18 cellular contexts compared by ENCODE assay signal in the genomic region with DNA sequence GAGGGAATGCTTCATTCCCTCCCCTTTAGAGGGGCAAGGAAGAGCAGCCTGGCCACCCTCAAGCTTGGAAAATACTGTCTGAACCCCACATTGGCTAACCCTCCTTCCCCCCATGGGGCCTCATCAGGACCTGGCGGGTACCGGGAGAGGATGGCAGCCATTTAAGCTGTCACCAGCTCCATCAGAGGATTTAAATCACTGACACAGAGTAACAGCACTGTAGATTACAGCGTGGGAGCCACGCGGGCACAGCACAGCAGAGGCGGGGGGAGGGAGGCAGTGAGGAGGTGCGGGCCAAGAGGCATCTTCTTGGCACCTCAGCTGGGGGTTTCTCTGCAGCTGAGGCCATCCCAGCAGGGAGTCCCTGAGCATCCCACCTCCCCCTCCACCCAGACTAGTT. TPM values are rescaled to one million over a fixed set of nuclear protein-coding genes. Genes with fewer than 3 reads are reported as not detected.
DNase-seq lines count a peak whose midpoint lies in the region; ATAC-seq and TF ChIP-seq lines count a peak whose summit lies in the region.
"Had no signal": no experiment of that assay in that cellular context is flagged by ENCODE, and none has a peak within 500 bp of the region (broad histone marks: within the 10 kb centered on the region; RNA-seq: fewer than 3 reads in every experiment).

No MANE protein-coding gene starts in this region.

- CTCF ChIA-PET in SK-N-SH (lab: Yijun Ruan, JAX): interaction anchor here (1.0 to 8.8 kb wide), 4 partner anchors 10 to 89 kb away, joined by 3 to 114 read pairs (median 4); no protein-coding TSS in a partner anchor
- CTCF ChIA-PET in Caco-2 (lab: Charles Lee): no interaction called here

- no peak overlapping the region for H3K56ac ChIP-seq in mesendoderm (ENCODE audit: low read length)

- H3K9ac ChIP-seq in SK-N-SH (no peak overlapping the region), mesendoderm (ENCODE audit: low read length) (no peak overlapping the region)
- H3K9ac ChIP-seq: BLaER1 treated with 17β-estradiol and CSF1 and Interleukin-3, amounts not matched to agents 10 nM and 100 nM had no signal

- H3K9me3 Mint-ChIP-seq in brain (peaks cover 0 to 9% (median 0%) of the 10 kb centered on the region in 5 experiments), Caco-2 (ENCODE audit: unreplicated experiment) (no peaks in the 10 kb centered on the region)
- H3K9me3 Mint-ChIP-seq: CD4-positive, alpha-beta T cell; T-cell had no signal

- TF ChIP-seq RAD21 in SK-N-SH (IDR thresholded peaks at IDR 0.05; ENCODE audit: low read length): no peak

- H3K4me1 ChIP-seq in SK-N-SH (ENCODE audit: control insufficient read depth in 1 of 2, insufficient read depth in 2 of 2, low read depth in 1 of 2, low read length in 1 of 2): peaks cover 0 to 28% of the 10 kb centered on the region in 2 experiments; a peak in 1 of 4 replicates
- H3K4me1 ChIP-seq in mesendoderm (ENCODE audit: control insufficient read depth, low read depth, low read length): peaks cover 11% of the 10 kb centered on the region
- H3K4me1 ChIP-seq in Caco-2: peaks cover 4% of the 10 kb centered on the region; the same call in 1 of the 2 replicates
- no peaks in the 10 kb centered on the region; the same call in 1 of the 2 replicates for H3K4me1 ChIP-seq in SJCRH30

- no peak overlapping the region for H4K5ac ChIP-seq in mesendoderm (ENCODE audit: low read length)

- H3K4me2 ChIP-seq in SK-N-SH (no peak overlapping the region), mesendoderm (ENCODE audit: low read length) (no peak overlapping the region)

- H3K4me3 ChIP-seq in SK-N-SH (ENCODE audit: low read depth in 2 of 2, low read length in 1 of 2) (no peak overlapping the region), mesendoderm (ENCODE audit: low read length) (no peak overlapping the region), Caco-2 (ENCODE audit: low read depth, low read length) (no peak overlapping the region), SJCRH30 (no peak overlapping the region)
- H3K4me3 ChIP-seq: BLaER1 treated with 17β-estradiol and CSF1 and Interleukin-3, amounts not matched to agents 10 nM and 100 nM; GM12878 had no signal

- H3K27ac ChIP-seq in SK-N-SH (ENCODE audit: low read depth in 2 of 2, low read length in 1 of 2) (no peak overlapping the region; a peak in 1 of 4 replicates), mesendoderm (ENCODE audit: low read depth, low read length) (no peak overlapping the region), SJCRH30 (no peak overlapping the region)
- H3K27ac ChIP-seq: BLaER1 treated with 17β-estradiol and CSF1 and Interleukin-3, amounts not matched to agents 10 nM and 100 nM had no signal

- H3K4me1 Mint-ChIP-seq in brain (peaks cover 77% of the 10 kb centered on the region), Caco-2 (ENCODE audit: low read depth, unreplicated experiment) (no peaks in the 10 kb centered on the region)
- H3K4me1 Mint-ChIP-seq: T-cell had no signal

- TF ChIP-seq CTCF in SK-N-SH (IDR thresholded peaks at IDR 0.05): no peak
- no peak for TF ChIP-seq CTCF in brain (conservative IDR thresholded peaks at IDR 0.05)
- TF ChIP-seq CTCF in Caco-2 (IDR thresholded peaks at IDR 0.05; ENCODE audit: insufficient read depth in 1 of 2, low read depth in 1 of 2, low read length in 1 of 2, severe bottlenecking in 1 of 2, unreplicated experiment in 1 of 2): no peak

- H3F3A ChIP-seq in SK-N-SH (replicated peaks; ENCODE audit: insufficient read depth): no peaks in the 10 kb centered on the region

- H3K27me3 ChIP-seq in SK-N-SH (ENCODE audit: insufficient read depth) (peaks cover 27% of the 10 kb centered on the region), mesendoderm (ENCODE audit: insufficient read depth, low read length, poor library complexity) (no peaks in the 10 kb centered on the region), Caco-2 (replicated peaks; ENCODE audit: control insufficient read depth, insufficient read depth, low read length) (no peaks in the 10 kb centered on the region; the same call in 1 of the 2 replicates), SJCRH30 (peaks cover 7% of the 10 kb centered on the region)

- intact Hi-C loops in Caco-2 (cut with micrococcal nuclease; ENCODE audit: unreplicated experiment): no loop called here

- H4K8ac ChIP-seq in mesendoderm (ENCODE audit: low read depth, low read length): no peak overlapping the region

- H3K4me3 Mint-ChIP-seq in brain (peak overlapping the region in 1 of 5 experiments; percentile 18), Caco-2 (ENCODE audit: unreplicated experiment) (no peak overlapping the region)
- H3K4me3 Mint-ChIP-seq: CD4-positive, alpha-beta T cell; T-cell had no signal

- H3K4ac ChIP-seq in mesendoderm (ENCODE audit: low read depth, low read length): no peak overlapping the region

- no peak overlapping the region for H2BK15ac ChIP-seq in mesendoderm (replicated peaks; ENCODE audit: low read depth)

- no peaks in the 10 kb centered on the region for H3K9me3 ChIP-seq in SK-N-SH
- H3K9me3 ChIP-seq in Caco-2: no peaks in the 10 kb centered on the region
- no peaks in the 10 kb centered on the region for H3K9me3 ChIP-seq in SJCRH30 (replicated peaks)
- H3K9me3 ChIP-seq: BLaER1 treated with 17β-estradiol and CSF1 and Interleukin-3, amounts not matched to agents 10 nM and 100 nM had no signal

- no peak overlapping the region for H2AK5ac ChIP-seq in mesendoderm (ENCODE audit: low read length)

- H3K27ac Mint-ChIP-seq in brain (peak overlapping the region in 3 of 5 experiments; percentile 75 to 95 (median 79)), Caco-2 (ENCODE audit: unreplicated experiment) (no peak overlapping the region)
- H3K27ac Mint-ChIP-seq: CD4-positive, alpha-beta T cell; T-cell had no signal

- no peaks in the 10 kb centered on the region for H3K36me3 ChIP-seq in SK-N-SH (replicated peaks in 1 of 2; ENCODE audit: control insufficient read depth in 1 of 2, insufficient read depth in 2 of 2, low read length in 1 of 2)
- no peaks in the 10 kb centered on the region for H3K36me3 ChIP-seq in mesendoderm (ENCODE audit: control insufficient read depth, insufficient read depth, low read length)
- no peaks in the 10 kb centered on the region for H3K36me3 ChIP-seq in Caco-2 (ENCODE audit: control insufficient read depth, insufficient read depth, low read length)
- no peaks in the 10 kb centered on the region for H3K36me3 ChIP-seq in SJCRH30
- H3K36me3 ChIP-seq: BLaER1 treated with 17β-estradiol and CSF1 and Interleukin-3, amounts not matched to agents 10 nM and 100 nM had no signal

- BruUV-seq in Caco-2 (replicated peaks; lab: Mats Ljungman, UMichigan): no TSS peak

- H2BK120ac ChIP-seq in mesendoderm (ENCODE audit: low read depth, low read length): no peak overlapping the region

- no peaks in the 10 kb centered on the region for H3K79me2 ChIP-seq in SK-N-SH (ENCODE audit: insufficient read depth)
- H3K79me2 ChIP-seq in mesendoderm (ENCODE audit: control insufficient read depth, insufficient read depth, low read length): no peaks in the 10 kb centered on the region

- no peaks in the 10 kb centered on the region for H3K79me1 ChIP-seq in mesendoderm (ENCODE audit: low read length)

- H2AFZ ChIP-seq in SK-N-SH (ENCODE audit: low read depth): no peak overlapping the region

- no peak for TF ChIP-seq EP300 in SK-N-SH (IDR thresholded peaks at IDR 0.05; ENCODE audit: borderline replicate concordance in 1 of 2, low read depth in 1 of 2, low read length in 1 of 2)

- DNase-seq in SK-N-SH (peak; percentile 60), mesendoderm (no peak), GDM1 (lab: John Stamatoyannopoulos, UW) (no peak), Caco-2 (no peak), SJCRH30 (no peak)
- DNase-seq: CD4-positive, alpha-beta T cell; GOT3; HCEC 1CT; NCI-H1092; NCI-H1417 treated with DMSO at 0.1 percent for 48 hours; NCI-H1694 treated with DMSO at 0.1 percent for 48 hours; NCI-H446 treated with DMSO at 0.1 percent for 48 hours; NCI-H526; T-cell had no signal

- H3K18ac ChIP-seq in mesendoderm (ENCODE audit: low read length): no peak overlapping the region

- H2BK5ac ChIP-seq in mesendoderm (ENCODE audit: low read length): no peak overlapping the region

- 67% methylated on average over 6 of the region's 7 CpGs for WGBS in SK-N-SH (ENCODE audit: low lambda C conversion rate)
- WGBS in mesendoderm (ENCODE audit: extremely low coverage, insufficient coverage, low lambda C conversion rate): no CpG with 5 or more reads among the region's 7 CpGs

- H3K27me3 Mint-ChIP-seq in brain: peaks cover 19% of the 10 kb centered on the region
- peaks cover 14% of the 10 kb centered on the region for H3K27me3 Mint-ChIP-seq in Caco-2 (ENCODE audit: insufficient read depth, unreplicated experiment)

- no peaks in the 10 kb centered on the region for H3K9me2 ChIP-seq in SK-N-SH

- peak overlapping the region; percentile 34 for H3K23ac ChIP-seq in mesendoderm (ENCODE audit: low read length)

- no peaks in the 10 kb centered on the region for H4K20me1 ChIP-seq in SK-N-SH (ENCODE audit: insufficient read depth)

- H3K36me3 Mint-ChIP-seq in brain: no peaks in the 10 kb centered on the region
- H3K36me3 Mint-ChIP-seq in Caco-2 (ENCODE audit: insufficient read depth, unreplicated experiment): no peaks in the 10 kb centered on the region
- H3K36me3 Mint-ChIP-seq: T-cell had no signal

- POLR2A ChIA-PET in SK-N-SH (lab: Yijun Ruan, JAX): no interaction called here
- POLR2A ChIA-PET in Caco-2 (lab: Charles Lee): no interaction called here

- ATAC-seq in SK-N-SH treated with all-trans-retinoic acid at 6 μM for 48 hours: no peak

RNA-seq across cellular contexts. Expression of gene CACNA2D2, which starts 21.8 kb away (rescaled TPM):
- polyA plus RNA-seq in SK-N-SH (2012; rRNA removed) (1.1 and 2.8 TPM in 2 replicates), brain (ENCODE audit: insufficient read depth, low read depth, low replicate concordance) (3.0 TPM)
- 1.7 and 4.0 TPM in 2 replicates for polyA plus RNA-seq in SK-N-SH (2012; cell fraction: cytosol; rRNA removed)
- 4.1 and 5.7 TPM in 2 replicates for polyA plus RNA-seq in SK-N-SH (2012; cell fraction: nucleus; rRNA removed)
- polyA plus RNA-seq in mesendoderm (2013, experiment 1 of 2): 4.1 TPM
- 3.7 TPM for polyA plus RNA-seq in mesendoderm (2013, experiment 2 of 2)
- 0.25 and 0.35 TPM in 2 replicates for total RNA-seq in Caco-2 (2022)
- total RNA-seq in SJCRH30 (2014; rRNA removed; shearing (Covaris generic)): not detected in 2 replicates

RNA-seq across cellular contexts. Expression of gene C3orf18, which starts 42.4 kb away (rescaled TPM):
- polyA plus RNA-seq in SK-N-SH (2012; rRNA removed) (19.7 and 27.2 TPM in 2 replicates), brain (ENCODE audit: insufficient read depth, low read depth, low replicate concordance) (13.4 TPM)
- 11.3 and 16.2 TPM in 2 replicates for polyA plus RNA-seq in SK-N-SH (2012; cell fraction: cytosol; rRNA removed)
- polyA plus RNA-seq in SK-N-SH (2012; cell fraction: nucleus; rRNA removed): 50.5 and 50.7 TPM in 2 replicates
- polyA plus RNA-seq in mesendoderm (2013, experiment 1 of 2): 1.9 TPM
- 1.9 TPM for polyA plus RNA-seq in mesendoderm (2013, experiment 2 of 2)
- total RNA-seq in Caco-2 (2022): 1.6 and 2.1 TPM in 2 replicates
- 1.1 and 2.4 TPM in 2 replicates for total RNA-seq in SJCRH30 (2014; rRNA removed; shearing (Covaris generic))

RNA-seq across cellular contexts. Expression of gene HEMK1, which starts 44.1 kb away (rescaled TPM):
- polyA plus RNA-seq in SK-N-SH (2012; rRNA removed) (15.4 and 21.7 TPM in 2 replicates), brain (ENCODE audit: insufficient read depth, low read depth, low replicate concordance) (12.9 TPM)
- 7.1 and 10.6 TPM in 2 replicates for polyA plus RNA-seq in SK-N-SH (2012; cell fraction: cytosol; rRNA removed)
- polyA plus RNA-seq in SK-N-SH (2012; cell fraction: nucleus; rRNA removed): 82.8 and 88.7 TPM in 2 replicates
- polyA plus RNA-seq in mesendoderm (2013, experiment 1 of 2): 5.3 TPM
- 5.4 TPM for polyA plus RNA-seq in mesendoderm (2013, experiment 2 of 2)
- 12.6 and 14.3 TPM in 2 replicates for total RNA-seq in Caco-2 (2022)
- total RNA-seq in SJCRH30 (2014; rRNA removed; shearing (Covaris generic)): 6.2 and 6.3 TPM in 2 replicates
